26 cellular contexts compared by ENCODE assay signal in the genomic region with DNA sequence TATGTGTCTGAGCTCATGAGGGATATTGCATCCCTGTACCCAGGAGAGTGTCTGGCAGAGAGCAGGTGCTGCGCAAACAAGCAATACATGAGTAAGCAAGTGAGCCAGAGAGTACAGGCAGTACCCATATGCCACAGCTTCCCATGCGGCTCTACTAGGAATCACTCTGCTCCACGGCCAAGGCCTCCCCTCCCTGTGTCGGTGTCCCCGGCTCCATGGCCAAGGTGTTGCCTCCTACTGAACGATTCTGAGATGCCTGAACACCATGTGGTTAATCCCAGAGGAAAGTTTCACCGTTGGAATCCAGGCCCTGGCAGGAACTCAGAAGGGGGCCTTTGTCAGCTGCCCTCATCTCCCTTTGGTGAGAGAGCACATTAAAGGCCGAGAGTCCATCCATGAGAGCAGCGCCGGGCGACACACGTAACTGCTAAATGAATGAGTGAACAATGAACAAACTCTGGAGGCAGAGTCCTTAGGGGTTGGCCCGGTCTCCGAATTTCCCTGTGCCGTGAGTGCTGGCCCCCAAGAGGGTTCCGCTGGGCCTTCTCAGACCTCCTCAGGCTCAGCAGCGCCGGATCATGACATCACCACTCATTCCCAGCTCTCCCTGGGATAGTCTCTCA.
A peak's percentile ranks its signal among the peaks of the same experiment; 100 is the strongest.
DNase-seq lines count a peak whose midpoint lies in the region; ATAC-seq and TF ChIP-seq lines count a peak whose summit lies in the region.
"Had no signal": no experiment of that assay in that cellular context is flagged by ENCODE, and none has a peak within 500 bp of the region (broad histone marks: within the 10 kb centered on the region; RNA-seq: fewer than 3 reads in every experiment).

No MANE protein-coding gene starts in this region.

- TF ChIP-seq POLR2A in right lobe of liver (IDR thresholded peaks at IDR 0.05) (no peak), transverse colon (IDR thresholded peaks at IDR 0.05) (no peak)

- no peak for TF ChIP-seq EP300 in transverse colon (IDR thresholded peaks at IDR 0.05; ENCODE audit: low read depth)

- H3K9me3 ChIP-seq in endodermal cell (ENCODE audit: control insufficient read depth, low read length) (no peaks in the 10 kb centered on the region), right lobe of liver (no peaks in the 10 kb centered on the region), transverse colon (no peaks in the 10 kb centered on the region)
- H3K9me3 ChIP-seq: esophagus squamous epithelium, tibial nerve had no signal

- TF ChIP-seq CTCF in WTC11 (IDR thresholded peaks at IDR 0.05) (no peak), endodermal cell (conservative IDR thresholded peaks at IDR 0.05) (no peak), right lobe of liver (IDR thresholded peaks at IDR 0.05) (no peak), transverse colon (IDR thresholded peaks at IDR 0.05) (no peak), coronary artery (IDR thresholded peaks at IDR 0.05) (no peak)

- ATAC-seq in WTC11 = no peak
- ATAC-seq in right lobe of liver = no peak
- ATAC-seq in GM21717 (IDR thresholded peaks at IDR 0.05; ENCODE audit: unreplicated experiment) = no peak
- ATAC-seq: SK-N-SH treated with all-trans-retinoic acid at 6 μM for 48 hours had no signal

- H3K4me1 ChIP-seq in endodermal cell (ENCODE audit: control insufficient read depth, insufficient read depth, low read length) = no peaks in the 10 kb centered on the region
- no peaks in the 10 kb centered on the region for H3K4me1 ChIP-seq in right lobe of liver
- no peaks in the 10 kb centered on the region for H3K4me1 ChIP-seq in transverse colon
- H3K4me1 ChIP-seq: parathyroid adenoma had no signal

- no peak overlapping the region for H3K4me3 ChIP-seq in endodermal cell (ENCODE audit: low read length)
- H3K4me3 ChIP-seq in right lobe of liver = no peak overlapping the region
- H3K4me3 ChIP-seq in transverse colon = no peak overlapping the region
- no peak overlapping the region for H3K4me3 ChIP-seq in coronary artery
- H3K4me3 ChIP-seq: BLaER1 treated with 17β-estradiol and CSF1 and Interleukin-3, amounts not matched to agents 10 nM and 100 nM; cardiac muscle cell; esophagus squamous epithelium; heart left ventricle; tibial nerve had no signal

- 85 to 88% methylated on average over 18 of the region's 18 CpGs for WGBS in endodermal cell (ENCODE audit: insufficient coverage in 1 of 2, insufficient read length in 1 of 2), 2 experiments
- WGBS in right lobe of liver (ENCODE audit: insufficient coverage, low coverage, low lambda C conversion rate, missing lambda C conversion rate) = 90% methylated on average over 9 of the region's 18 CpGs
- 89 to 90% methylated on average over 7 to 18 of the region's 18 CpGs for WGBS in transverse colon (ENCODE audit: low coverage in 1 of 2), 2 donors

- H3K27ac Mint-ChIP-seq in WTC11 = no peak overlapping the region
- no peak overlapping the region for H3K27ac Mint-ChIP-seq in endodermal cell
- H3K27ac Mint-ChIP-seq: activated naive CD8-positive, alpha-beta T cell treated with anti-CD3 and anti-CD28 coated beads for 36 hours; activated T-cell treated with anti-CD3 and anti-CD28 coated beads, Interleukin-2, amount 50 U/mL, for 24 hours; memory B cell; T-helper 1 cell treated with Interleukin-12 subunit alpha and Interleukin-12 subunit beta and Interleukin-4 antibody, amounts not matched to agents 30 μg/mL and 1 μg/mL, for 36 hours had no signal

- intact Hi-C loops in right lobe of liver (cut with DNase I) (no loop called here), transverse colon (cut with DNase I; ENCODE audit: low total_unique reads) (no loop called here)

- H3K9me3 Mint-ChIP-seq in WTC11 (peaks cover 14% of the 10 kb centered on the region), endodermal cell (peaks cover 6% of the 10 kb centered on the region)
- H3K9me3 Mint-ChIP-seq: activated naive CD8-positive, alpha-beta T cell treated with anti-CD3 and anti-CD28 coated beads for 36 hours; activated T-cell treated with anti-CD3 and anti-CD28 coated beads, Interleukin-2, amount 50 U/mL, for 24 hours; memory B cell; T-helper 1 cell treated with Interleukin-12 subunit alpha and Interleukin-12 subunit beta and Interleukin-4 antibody, amounts not matched to agents 30 μg/mL and 1 μg/mL, for 36 hours had no signal

- H3K9ac ChIP-seq in endodermal cell (ENCODE audit: extremely low read depth, low read length, poor library complexity, severe bottlenecking) = no peak overlapping the region
- H3K9ac ChIP-seq: BLaER1 treated with 17β-estradiol and CSF1 and Interleukin-3, amounts not matched to agents 10 nM and 100 nM; parathyroid adenoma had no signal

- peaks cover 36% of the 10 kb centered on the region for H3K4me1 Mint-ChIP-seq in WTC11
- peaks cover 27% of the 10 kb centered on the region for H3K4me1 Mint-ChIP-seq in endodermal cell
- H3K4me1 Mint-ChIP-seq: activated naive CD8-positive, alpha-beta T cell treated with anti-CD3 and anti-CD28 coated beads for 36 hours; memory B cell had no signal

- in situ Hi-C loops in transverse colon (cut with MboI; ENCODE audit: low pct_ligation_motif_present in 1 of 4, low pct_unique_long_range_greater_than_20kb in 1 of 4, low sequenced_read_pairs in 3 of 4) = no loop called here

- H3K36me3 Mint-ChIP-seq in WTC11 (peaks cover 2% of the 10 kb centered on the region; the same call in 1 of the 2 replicates), endodermal cell (ENCODE audit: low read depth) (no peaks in the 10 kb centered on the region)
- H3K36me3 Mint-ChIP-seq: activated naive CD8-positive, alpha-beta T cell treated with anti-CD3 and anti-CD28 coated beads for 36 hours; memory B cell had no signal

- DNase-seq in WTC11 (ENCODE audit: low spot score) (no peak), endodermal cell (peak; percentile 44), right lobe of liver (peak in 2 of 3 donors; percentile 26 to 31), transverse colon (peak; percentile 1), GDM1 (lab: John Stamatoyannopoulos, UW) (no peak), SHP77 (lab: John Stamatoyannopoulos, UW) (no peak), coronary artery (ENCODE audit: low spot score) (no peak)
- DNase-seq: activated gamma-delta T cell; activated naive CD8-positive, alpha-beta T cell treated with anti-CD3 and anti-CD28 coated beads for 36 hours; activated T-cell treated with anti-CD3 and anti-CD28 coated beads, Interleukin-2, amount 50 U/mL, for 24 hours; anterior cingulate cortex; DMS153; esophagus squamous epithelium; foreskin melanocyte; NCI-H187 treated with DMSO at 0.1 percent for 48 hours; NCI-H524 treated with DMSO at 0.1 percent for 48 hours; stimulated activated CD4-positive, alpha-beta T cell treated with anti-CD3 and anti-CD28 coated beads, Interleukin-4, amount 100 ng/mL, for 1 hour had no signal

- H3K4me3 Mint-ChIP-seq in WTC11 = no peak overlapping the region
- no peak overlapping the region for H3K4me3 Mint-ChIP-seq in endodermal cell
- H3K4me3 Mint-ChIP-seq: activated naive CD8-positive, alpha-beta T cell treated with anti-CD3 and anti-CD28 coated beads for 36 hours; activated T-cell treated with anti-CD3 and anti-CD28 coated beads, Interleukin-2, amount 50 U/mL, for 24 hours; memory B cell; T-helper 1 cell treated with Interleukin-12 subunit alpha and Interleukin-12 subunit beta and Interleukin-4 antibody, amounts not matched to agents 30 μg/mL and 1 μg/mL, for 36 hours had no signal

- no peak overlapping the region for H3K27ac ChIP-seq in endodermal cell (ENCODE audit: low read depth, low read length)
- no peak overlapping the region for H3K27ac ChIP-seq in right lobe of liver
- H3K27ac ChIP-seq in transverse colon = no peak overlapping the region
- no peak overlapping the region for H3K27ac ChIP-seq in coronary artery
- H3K27ac ChIP-seq: BLaER1 treated with 17β-estradiol and CSF1 and Interleukin-3, amounts not matched to agents 10 nM and 100 nM; cardiac muscle cell; esophagus squamous epithelium; heart left ventricle; parathyroid adenoma; tibial nerve had no signal

- POLR2A ChIA-PET in WTC11 (lab: Charles Lee) = no interaction called here

- H3K27me3 ChIP-seq in endodermal cell (ENCODE audit: control insufficient read depth, insufficient read depth, low read length, poor library complexity, severe bottlenecking) (no peaks in the 10 kb centered on the region), right lobe of liver (no peaks in the 10 kb centered on the region), transverse colon (no peaks in the 10 kb centered on the region)
- H3K27me3 ChIP-seq: BLaER1 treated with 17β-estradiol and CSF1 and Interleukin-3, amounts not matched to agents 10 nM and 100 nM; tibial nerve had no signal

- no peaks in the 10 kb centered on the region for H3K27me3 Mint-ChIP-seq in WTC11 (ENCODE audit: low read depth)
- H3K27me3 Mint-ChIP-seq in endodermal cell (ENCODE audit: insufficient read depth) = peaks cover 14% of the 10 kb centered on the region
- H3K27me3 Mint-ChIP-seq: activated naive CD8-positive, alpha-beta T cell treated with anti-CD3 and anti-CD28 coated beads for 36 hours; activated T-cell treated with anti-CD3 and anti-CD28 coated beads, Interleukin-2, amount 50 U/mL, for 24 hours had no signal

- H3K36me3 ChIP-seq in endodermal cell (ENCODE audit: control insufficient read depth, insufficient read depth, low read length) (no peaks in the 10 kb centered on the region), right lobe of liver (no peaks in the 10 kb centered on the region), transverse colon (no peaks in the 10 kb centered on the region)
- H3K36me3 ChIP-seq: BLaER1 treated with 17β-estradiol and CSF1 and Interleukin-3, amounts not matched to agents 10 nM and 100 nM; cardiac muscle cell; esophagus squamous epithelium; heart left ventricle; tibial nerve had no signal

- CTCF ChIA-PET in WTC11 (lab: Charles Lee) = interaction anchor here (0.6 to 1.8 kb wide), 11 partner anchors 7 to 210 kb away, joined by 3 to 11 read pairs (median 4); a partner anchor contains a TSS

TF ChIP-seq in WTC11, 78 proteins besides CTCF, POLR2A, EP300 and RAD21:
- TF ChIP-seq SP1 (CRISPR knock-in tag; conservative IDR thresholded peaks at IDR 0.05) (no peak), ZNF423 (CRISPR knock-in tag; IDR thresholded peaks at IDR 0.05) (peak; percentile 46; the same call in 1 of the 2 replicates), RELA (CRISPR knock-in tag; IDR thresholded peaks at IDR 0.05; ENCODE audit: borderline replicate concordance) (no peak)

Comparison
In these comparisons a context has a peak if more than half of its experiments do, and no peak if none do; other contexts are left out.
1. DNase-seq: peak in endodermal cell (single experiment), right lobe of liver (2 of 3) and transverse colon (single experiment); none in WTC11 (single experiment), GDM1 (single experiment), SHP77 (0 of 2) and coronary artery (single experiment).